In the genomic region with DNA sequence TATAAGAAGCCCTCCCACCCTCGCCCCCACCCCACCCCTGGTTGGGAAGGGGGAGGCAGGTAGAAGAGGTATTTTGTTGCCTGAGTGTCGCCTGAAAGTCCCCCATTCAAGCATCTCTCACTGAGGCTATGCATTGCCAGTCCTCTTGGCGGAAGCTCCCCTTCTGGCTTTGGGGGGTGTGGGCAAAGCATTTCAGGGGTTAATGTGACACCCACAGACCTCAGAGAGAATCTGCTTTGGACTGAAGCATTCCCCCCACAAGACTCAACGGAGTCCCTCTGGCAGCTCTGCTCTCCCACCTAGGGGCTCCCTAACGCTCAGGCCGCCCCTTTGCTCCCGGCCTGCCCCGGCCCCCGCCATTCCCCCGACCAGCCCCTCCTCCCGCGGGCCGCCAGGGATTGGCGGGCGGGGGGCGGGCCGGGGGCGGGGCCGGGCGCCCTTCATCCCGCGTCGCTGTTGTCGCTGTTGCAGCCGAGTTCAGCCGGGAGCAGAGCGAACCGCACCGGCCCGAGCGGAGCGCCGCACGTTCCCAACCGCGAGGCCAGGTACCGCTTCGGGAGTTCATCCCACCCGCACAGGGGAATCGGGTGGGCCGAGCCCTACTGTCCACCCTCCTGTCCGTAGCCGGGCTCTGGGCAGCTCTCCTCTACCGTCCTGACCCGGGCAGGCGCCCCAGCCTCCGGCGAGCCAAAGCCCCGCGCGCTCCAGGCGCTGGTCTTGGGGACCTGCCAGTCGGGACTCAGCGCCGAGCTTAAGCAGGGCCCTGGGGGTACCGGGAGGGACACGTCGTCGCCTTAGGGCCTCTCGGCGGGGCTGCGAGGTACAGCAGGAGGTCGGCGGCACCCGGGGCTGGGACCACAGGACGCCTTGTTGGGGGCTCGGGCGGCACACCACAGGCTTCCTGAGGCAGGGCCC, we compare ENCODE assay signal across 8 cellular contexts. TPM values are rescaled to one million over a fixed set of nuclear protein-coding genes. Genes with fewer than 3 reads are reported as not detected.
DNase-seq lines count a peak whose midpoint lies in the region; ATAC-seq and TF ChIP-seq lines count a peak whose summit lies in the region.

TSS of gene SLC38A3 (plus strand) at position 468 of the 915 bp plus-strand sequence. CDS start 8,929 bp downstream, outside the sequence.

- H3K36me3 ChIP-seq in right atrium auricular region = no peaks in the 10 kb centered on the region

- H3K27ac Mint-ChIP-seq in T-helper 2 cell treated with Interferon-gamma antibody and Interleukin-4, amounts not matched to agents 5 μg/mL and 100 μg/mL, for 36 hours = no peak within 1 kb of the TSS

- peaks cover 51% of the 10 kb centered on the region for H3K27me3 Mint-ChIP-seq in T-helper 2 cell treated with Interferon-gamma antibody and Interleukin-4, amounts not matched to agents 5 μg/mL and 100 μg/mL, for 36 hours (ENCODE audit: low read depth)

- no peaks in the 10 kb centered on the region for H3K9me3 ChIP-seq in right atrium auricular region

- peak within 1 kb of the TSS; percentile 70 to 84 for H3K27ac ChIP-seq in right atrium auricular region

- no peaks in the 10 kb centered on the region for H3K9me3 Mint-ChIP-seq in T-helper 2 cell treated with Interferon-gamma antibody and Interleukin-4, amounts not matched to agents 5 μg/mL and 100 μg/mL, for 36 hours

- TF ChIP-seq CTCF in right atrium auricular region (IDR thresholded peaks at IDR 0.05) = no peak

- no peak for DNase-seq in T-helper 2 cell treated with Interferon-gamma antibody and Interleukin-4, amounts not matched to agents 5 μg/mL and 100 μg/mL, for 36 hours (ENCODE audit: low spot score)
- DNase-seq in T-helper 2 cell (no peak), right atrium auricular region (ENCODE audit: low spot score) (no peak), skeletal muscle cell (ENCODE audit: low read depth) (no peak)
- DNase-seq in activated naive CD4-positive, alpha-beta T cell treated with Interleukin-2 at 50 U/mL for 16 hours = peak; percentile 22
- no peak for DNase-seq in stimulated activated CD4-positive, alpha-beta T cell treated with anti-CD3 and anti-CD28 coated beads, Interleukin-1b, Interleukin-23, amount 100 ng/mL, for 48 hours

- no peaks in the 10 kb centered on the region for H3K4me1 Mint-ChIP-seq in T-helper 2 cell treated with Interferon-gamma antibody and Interleukin-4, amounts not matched to agents 5 μg/mL and 100 μg/mL, for 36 hours (ENCODE audit: low read depth)

- H3K4me3 Mint-ChIP-seq in T-helper 2 cell treated with Interferon-gamma antibody and Interleukin-4, amounts not matched to agents 5 μg/mL and 100 μg/mL, for 36 hours = peak within 1 kb of the TSS; percentile 21

- H3K36me3 Mint-ChIP-seq in T-helper 2 cell treated with Interferon-gamma antibody and Interleukin-4, amounts not matched to agents 5 μg/mL and 100 μg/mL, for 36 hours (ENCODE audit: low read depth) = no peaks in the 10 kb centered on the region

- H3K4me3 ChIP-seq in right atrium auricular region (peak within 1 kb of the TSS; percentile 44 to 60), skeletal muscle cell (ENCODE audit: low read depth, low read length) (peak within 1 kb of the TSS; percentile 31)

- no peak for ATAC-seq in GM18867 (IDR thresholded peaks at IDR 0.05; ENCODE audit: unreplicated experiment)
- no peak for ATAC-seq in GM18519 (IDR thresholded peaks at IDR 0.05; ENCODE audit: low FRiP score, unreplicated experiment)

- peaks cover 0 to 21% of the 10 kb centered on the region in 2 donors for H3K4me1 ChIP-seq in right atrium auricular region

- H3K27me3 ChIP-seq in right atrium auricular region = no peaks in the 10 kb centered on the region

RNA-seq across cellular contexts. Expression of gene SLC38A3, which starts in this region (rescaled TPM):
- total RNA-seq in right atrium auricular region = 1 to 10 TPM; 2.4 to 7.9 TPM
